Comparison of ENCODE assay signal across 1 cellular context in genomic region chr6:157005940-157006339, GRCh38.
TF ChIP-seq lines count a peak whose summit lies in the region.

No MANE protein-coding gene starts in this region.

TF ChIP-seq in GM23338, 12 proteins besides CTCF, POLR2A, EP300 and RAD21 (continued from another document):
- TF ChIP-seq ZNF462 (CRISPR knock-in tag; IDR thresholded peaks at IDR 0.05) (no peak), CREB1 (CRISPR knock-in tag; IDR thresholded peaks at IDR 0.05; ENCODE audit: low read depth) (no peak)
